In genomic region chr2:134324942-134325341, GRCh38 we compare ENCODE assay signal across 11 cellular contexts.
DNase-seq lines count a peak whose midpoint lies in the region; ATAC-seq, FAIRE-seq and TF ChIP-seq lines count a peak whose summit lies in the region.
"Had no signal": no experiment of that assay in that cellular context is flagged by ENCODE, and none has a peak within 500 bp of the region (broad histone marks: within the 10 kb centered on the region; RNA-seq: fewer than 3 reads in every experiment).

No MANE protein-coding gene starts in this region.

- peaks cover 0 to 6% (median 2%) of the 10 kb centered on the region in 4 donors for H3K4me1 ChIP-seq in Peyer's patch

- no peak for FAIRE-seq in D721Med (lab: Jason Lieb, UNC)

- H3K36me3 Mint-ChIP-seq in naive thymus-derived CD8-positive, alpha-beta T cell: peaks cover 0 to 25% (median 15%) of the 10 kb centered on the region in 3 donors

- no peaks in the 10 kb centered on the region for H3K27me3 Mint-ChIP-seq in naive thymus-derived CD8-positive, alpha-beta T cell
- H3K27me3 Mint-ChIP-seq in stimulated activated naive CD8-positive, alpha-beta T cell treated with anti-CD3 and anti-CD28 coated beads, Interleukin-15, amount 100 ng/mL, for 72 hours: no peaks in the 10 kb centered on the region

- no peak for TF ChIP-seq POLR2A in Peyer's patch (IDR thresholded peaks at IDR 0.05)

- no peaks in the 10 kb centered on the region for H3K9me3 ChIP-seq in Peyer's patch

- H3K4me3 Mint-ChIP-seq in naive thymus-derived CD8-positive, alpha-beta T cell: no peak overlapping the region
- H3K4me3 Mint-ChIP-seq in stimulated activated naive CD8-positive, alpha-beta T cell treated with anti-CD3 and anti-CD28 coated beads, Interleukin-15, amount 100 ng/mL, for 72 hours: no peak overlapping the region
- H3K4me3 Mint-ChIP-seq: activated naive CD4-positive, alpha-beta T cell treated with anti-CD3 and anti-CD28 coated beads for 36 hours had no signal

- H3K4me1 Mint-ChIP-seq in naive thymus-derived CD8-positive, alpha-beta T cell: peaks cover 44 to 84% (median 66%) of the 10 kb centered on the region in 4 donors
- H3K4me1 Mint-ChIP-seq in stimulated activated naive CD8-positive, alpha-beta T cell treated with anti-CD3 and anti-CD28 coated beads, Interleukin-15, amount 100 ng/mL, for 72 hours: peaks cover 51% of the 10 kb centered on the region

- H3K27ac ChIP-seq in Peyer's patch: peak overlapping the region in 3 of 4 donors; percentile 44 to 54 (median 50)
- H3K27ac ChIP-seq: VCaP had no signal

- TF ChIP-seq CTCF in Peyer's patch (IDR thresholded peaks at IDR 0.05) (no peak), D721Med (IDR thresholded peaks at IDR 0.05; ENCODE audit: insufficient read depth, missing control alignments) (no peak)

- H3K9me3 Mint-ChIP-seq in naive thymus-derived CD8-positive, alpha-beta T cell: no peaks in the 10 kb centered on the region
- H3K9me3 Mint-ChIP-seq in stimulated activated naive CD8-positive, alpha-beta T cell treated with anti-CD3 and anti-CD28 coated beads, Interleukin-15, amount 100 ng/mL, for 72 hours: no peaks in the 10 kb centered on the region
- H3K9me3 Mint-ChIP-seq: activated naive CD4-positive, alpha-beta T cell treated with anti-CD3 and anti-CD28 coated beads for 36 hours had no signal

- intact Hi-C loops in left colon (cut with DNase I, micrococcal nuclease): no loop called here

- DNase-seq in Peyer's patch: no peak
- DNase-seq in naive thymus-derived CD8-positive, alpha-beta T cell: no peak
- no peak for DNase-seq in NCI-H748 (lab: John Stamatoyannopoulos, UW; ENCODE audit: unreplicated experiment)
- DNase-seq in D721Med (ENCODE audit: insufficient read length, low spot score): no peak
- DNase-seq in left colon: no peak
- DNase-seq in stimulated activated naive CD8-positive, alpha-beta T cell treated with anti-CD3 and anti-CD28 coated beads, Interleukin-15, amount 100 ng/mL, for 72 hours: no peak
- DNase-seq: activated naive CD4-positive, alpha-beta T cell treated with anti-CD3 and anti-CD28 coated beads for 36 hours; NCI-H1105 had no signal

- peak overlapping the region in 2 of 10 donors; percentile 38 to 64 for H3K27ac Mint-ChIP-seq in naive thymus-derived CD8-positive, alpha-beta T cell
- no peak overlapping the region for H3K27ac Mint-ChIP-seq in stimulated activated naive CD8-positive, alpha-beta T cell treated with anti-CD3 and anti-CD28 coated beads, Interleukin-15, amount 100 ng/mL, for 72 hours
- H3K27ac Mint-ChIP-seq: activated naive CD4-positive, alpha-beta T cell treated with anti-CD3 and anti-CD28 coated beads for 36 hours had no signal

- no peaks in the 10 kb centered on the region for H3K36me3 ChIP-seq in Peyer's patch

- H3K4me3 ChIP-seq in Peyer's patch: no peak overlapping the region

- H3K27me3 ChIP-seq in Peyer's patch: no peaks in the 10 kb centered on the region

- ATAC-seq in GM18907 (IDR thresholded peaks at IDR 0.05; ENCODE audit: unreplicated experiment): peak; percentile 65
- peak; percentile 68 for ATAC-seq in HG02981 (IDR thresholded peaks at IDR 0.05; ENCODE audit: unreplicated experiment)
- ATAC-seq in naive thymus-derived CD8-positive, alpha-beta T cell: peak; percentile 11 to 30
- no peak for ATAC-seq in left colon
- ATAC-seq in stimulated activated naive CD8-positive, alpha-beta T cell treated with anti-CD3 and anti-CD28 coated beads, Interleukin-15, amount 100 ng/mL, for 72 hours: no peak

- POLR2A ChIA-PET in naive thymus-derived CD8-positive, alpha-beta T cell (lab: Charles Lee): no interaction called here

Comparison
In these comparisons a context has a peak if more than half of its experiments do, and no peak if none do; other contexts are left out.
1. ATAC-seq: peak in GM18907 (single experiment), HG02981 (single experiment) and naive thymus-derived CD8-positive, alpha-beta T cell (2 of 2); none in left colon (single experiment) and stimulated activated naive CD8-positive, alpha-beta T cell treated with anti-CD3 and anti-CD28 coated beads, Interleukin-15, amount 100 ng/mL, for 72 hours (single experiment).